In the genomic region with DNA sequence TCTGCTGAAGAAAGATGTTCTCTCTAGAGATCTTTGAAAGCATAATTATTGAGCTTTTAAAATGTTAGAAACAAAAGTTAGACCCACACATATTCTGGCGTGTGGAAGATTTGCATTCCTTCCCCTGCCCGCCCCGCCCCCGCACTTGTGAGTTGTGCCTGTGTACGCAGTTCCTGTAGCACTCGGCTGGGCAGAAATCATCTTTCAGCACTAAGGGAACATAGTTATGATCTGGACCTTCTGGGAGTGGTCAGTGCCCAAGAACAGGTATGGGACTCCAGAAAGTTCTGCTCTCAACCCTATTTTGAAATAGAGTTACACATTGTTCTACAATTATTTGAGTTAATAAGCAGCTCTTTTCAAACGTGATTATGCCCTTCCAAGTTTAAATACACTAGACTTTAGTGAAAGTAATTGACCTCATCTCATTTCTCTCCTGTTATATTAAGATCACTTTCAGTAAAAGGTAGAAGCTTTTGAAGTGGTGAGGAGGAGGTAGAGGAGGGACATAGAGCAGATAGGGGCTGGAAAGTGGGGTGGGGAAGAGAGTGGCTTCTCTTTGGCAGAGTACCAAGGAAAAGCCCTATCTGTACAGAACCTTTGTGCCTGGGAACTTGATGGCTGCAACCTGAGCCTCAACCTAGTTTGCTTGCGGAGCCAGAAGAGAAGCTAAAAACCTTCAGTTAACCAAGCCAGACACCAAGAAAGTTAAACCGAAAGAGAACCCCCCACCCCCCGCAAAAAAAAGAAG, we compare ENCODE assay signal across 9 cellular contexts.
DNase-seq lines count a peak whose midpoint lies in the region; ATAC-seq and TF ChIP-seq lines count a peak whose summit lies in the region.
"Had no signal": no experiment of that assay in that cellular context is flagged by ENCODE, and none has a peak within 500 bp of the region (broad histone marks: within the 10 kb centered on the region; RNA-seq: fewer than 3 reads in every experiment).

No MANE protein-coding gene starts in this region.

- no peaks in the 10 kb centered on the region for H3K36me3 ChIP-seq in GM06990 (ENCODE audit: control insufficient read depth, insufficient read depth, low read length)
- H3K36me3 ChIP-seq: HAP-1 had no signal

- DNase-seq in GM06990 (ENCODE audit: extremely low read depth, insufficient read length) (peak; percentile 28), activated T-cell treated with anti-CD3 and anti-CD28 coated beads for 48 hours (ENCODE audit: low read depth) (peak; percentile 34), left kidney (ENCODE audit: low read depth, low spot score) (peak; percentile 78), hippocampal formation (lab: John Stamatoyannopoulos, UW) (no peak), AML-193 (lab: John Stamatoyannopoulos, UW) (no peak), amniotic stem cell (lab: John Stamatoyannopoulos, UW) (no peak)
- DNase-seq in stimulated activated naive CD4-positive, alpha-beta T cell treated with Interleukin-2 at 50 U/mL for 16 hours (lab: John Stamatoyannopoulos, UW): peak; percentile 35

- H3K27me3 ChIP-seq in GM06990 (replicated peaks; ENCODE audit: control insufficient read depth, insufficient read depth, low read length): no peaks in the 10 kb centered on the region

- peak overlapping the region; percentile 13; the same call in 1 of the 2 replicates for H3K4me3 ChIP-seq in GM06990 (replicated peaks; ENCODE audit: low read depth, low read length)
- H3K4me3 ChIP-seq: HAP-1 had no signal

- ATAC-seq in HG02623 (IDR thresholded peaks at IDR 0.05; ENCODE audit: unreplicated experiment): peak; percentile 54

- no peak for TF ChIP-seq CTCF in GM06990 (IDR thresholded peaks at IDR 0.05; ENCODE audit: insufficient read depth, low read length, poor library complexity, severe bottlenecking)

Comparison
In these comparisons a context has a peak if more than half of its experiments do, and no peak if none do; other contexts are left out.
1. DNase-seq: peak in GM06990 (single experiment), activated T-cell treated with anti-CD3 and anti-CD28 coated beads for 48 hours (single experiment), left kidney (single experiment) and stimulated activated naive CD4-positive, alpha-beta T cell treated with Interleukin-2 at 50 U/mL for 16 hours (single experiment); none in hippocampal formation (0 of 2), AML-193 (0 of 2) and amniotic stem cell (single experiment).